In the genomic region with DNA sequence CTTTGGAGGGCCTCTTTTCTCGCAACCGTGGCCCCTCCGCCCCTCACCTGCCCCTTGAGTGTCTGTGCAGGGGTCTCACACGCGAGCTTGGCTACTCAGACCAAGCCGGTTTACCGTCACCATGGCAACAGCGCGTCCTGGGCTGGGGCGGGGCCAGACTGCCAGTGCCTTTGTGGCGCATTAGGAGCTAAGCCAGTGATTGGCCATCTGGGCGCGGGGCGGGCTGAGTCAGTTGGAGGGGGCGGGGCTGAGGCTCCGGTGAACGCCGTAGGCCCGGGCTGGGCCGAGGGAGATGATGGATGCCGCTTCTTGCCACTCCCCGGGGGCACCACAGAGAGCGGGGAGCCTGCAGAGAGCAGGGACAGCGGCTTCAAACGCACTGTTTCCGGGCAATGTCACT, we compare ENCODE assay signal across 9 cellular contexts. TPM values are rescaled to one million over a fixed set of nuclear protein-coding genes. Genes with fewer than 3 reads are reported as not detected.
DNase-seq lines count a peak whose midpoint lies in the region; ATAC-seq, FAIRE-seq and TF ChIP-seq lines count a peak whose summit lies in the region.
"Had no signal": no experiment of that assay in that cellular context is flagged by ENCODE, and none has a peak within 500 bp of the region (broad histone marks: within the 10 kb centered on the region; RNA-seq: fewer than 3 reads in every experiment).

No MANE protein-coding gene starts in this region.

- peak; percentile 91 for ATAC-seq in HG02884 (IDR thresholded peaks at IDR 0.05; ENCODE audit: unreplicated experiment)
- peak; percentile 99 for ATAC-seq in K562
- peak; percentile 97 to 99 for ATAC-seq in right cardiac atrium

- peak; percentile 88 for DNase-seq in DMS114 treated with DMSO at 0.1 percent for 48 hours (lab: John Stamatoyannopoulos, UW; ENCODE audit: unreplicated experiment)
- peak; percentile 80 for DNase-seq in T-helper 22 cell (ENCODE audit: low read depth)
- DNase-seq in K562 (ENCODE audit: extremely low read depth in 1 of 4, low spot score in 3 of 4): peak; percentile 86 to 96 (median 93)
- peak; percentile 94 to 96 (median 96) for DNase-seq in right cardiac atrium
- DNase-seq in posterior vena cava (ENCODE audit: low spot score): peak; percentile 96
- peak; percentile 86 to 91 for DNase-seq in thyroid gland
- no peak for DNase-seq in urothelium cell line (ENCODE audit: low spot score)

- H2AFZ ChIP-seq in K562 (ENCODE audit: low read depth, low read length): peak overlapping the region; percentile 66

- no peaks in the 10 kb centered on the region for H3K36me3 ChIP-seq in K562 (ENCODE audit: control insufficient read depth, insufficient read depth, low read length)
- no peaks in the 10 kb centered on the region for H3K36me3 ChIP-seq in thyroid gland
- H3K36me3 ChIP-seq: HAP-1 had no signal

- FAIRE-seq in K562 (lab: Jason Lieb, UNC) (peak; percentile 79), urothelium cell line (lab: Jason Lieb, UNC) (no peak)

- no peak for TF ChIP-seq RAD21 in K562 (CRISPR knock-in tag; conservative IDR thresholded peaks at IDR 0.05 in 1 of 2, IDR thresholded peaks at IDR 0.05 in 1 of 2)

- H3K9me1 ChIP-seq in K562 (ENCODE audit: control insufficient read depth, insufficient read depth, low read length): no peaks in the 10 kb centered on the region

- H3K27ac ChIP-seq in K562 (ENCODE audit: extremely low read depth, low read depth, low read length) (no peak overlapping the region), right cardiac atrium (ENCODE audit: low read length) (no peak overlapping the region), thyroid gland (no peak overlapping the region)

- no TSS peak for BruUV-seq in K562 (replicated peaks; lab: Mats Ljungman, UMichigan)

- CTCF ChIA-PET in K562 (lab: Yijun Ruan, JAX; ENCODE audit: low intra/inter-chr PET ratio): no interaction called here

- TF ChIP-seq POLR2A in K562 (conservative IDR thresholded peaks at IDR 0.05): no peak
- no peak for TF ChIP-seq POLR2A in thyroid gland (IDR thresholded peaks at IDR 0.05)

- TF ChIP-seq CTCF in K562 (IDR thresholded peaks at IDR 0.05 in 2 of 3, conservative IDR thresholded peaks at IDR 0.05 in 1 of 3; ENCODE audit: insufficient read depth in 2 of 3, low read depth in 1 of 3, low read length in 3 of 3) (no peak), thyroid gland (IDR thresholded peaks at IDR 0.05) (no peak)

- intact Hi-C loops in K562 (cut with micrococcal nuclease) (no loop called here), right cardiac atrium (cut with DNase I) (no loop called here), posterior vena cava (cut with DNase I) (no loop called here), thyroid gland (cut with DNase I) (no loop called here)

- H3K27me3 ChIP-seq in K562 (ENCODE audit: control insufficient read depth in 2 of 2, insufficient read depth in 2 of 2, low read length in 2 of 2) (peaks cover 61 to 89% of the 10 kb centered on the region in 2 experiments), right cardiac atrium (ENCODE audit: control insufficient read depth, insufficient read depth) (no peaks in the 10 kb centered on the region), thyroid gland (no peaks in the 10 kb centered on the region)

- in situ Hi-C loops in K562 (cut with MboI): no loop called here

- H3K9me3 ChIP-seq in K562 (replicated peaks; ENCODE audit: control insufficient read depth, insufficient read depth, low read depth, low read length) (no peaks in the 10 kb centered on the region), right cardiac atrium (ENCODE audit: control insufficient read depth, low read length) (no peaks in the 10 kb centered on the region), thyroid gland (no peaks in the 10 kb centered on the region)
- H3K9me3 ChIP-seq: HAP-1 had no signal

- no peak for TF ChIP-seq EP300 in K562 (IDR thresholded peaks at IDR 0.05; ENCODE audit: low read length)

- H3K4me2 ChIP-seq in K562 (ENCODE audit: insufficient read depth, low read length): peak overlapping the region; percentile 57; the same call in 1 of the 2 replicates

- no peaks in the 10 kb centered on the region for H3K79me2 ChIP-seq in K562 (ENCODE audit: control insufficient read depth, insufficient read depth, low read length)

- no peak overlapping the region for H3K4me3 ChIP-seq in K562
- H3K4me3 ChIP-seq in right cardiac atrium (ENCODE audit: low read length): peak overlapping the region; percentile 36
- H3K4me3 ChIP-seq in thyroid gland (replicated peaks in 1 of 3): peak overlapping the region in 1 of 3 donors; percentile 25
- H3K4me3 ChIP-seq: HAP-1 had no signal

- peaks cover 4 to 9% of the 10 kb centered on the region in 2 experiments; a peak in 1 of 5 replicates for H3K4me1 ChIP-seq in K562 (replicated peaks in 1 of 2; ENCODE audit: control insufficient read depth in 2 of 2, insufficient read depth in 2 of 2, low read length in 2 of 2)
- no peaks in the 10 kb centered on the region for H3K4me1 ChIP-seq in right cardiac atrium (ENCODE audit: control insufficient read depth, insufficient read depth, low read length)
- H3K4me1 ChIP-seq in thyroid gland: peaks cover 0 to 4% of the 10 kb centered on the region in 2 donors

- no peaks in the 10 kb centered on the region for H4K20me1 ChIP-seq in K562 (replicated peaks; ENCODE audit: control insufficient read depth, insufficient read depth, low read length)

- POLR2A ChIA-PET in K562 (lab: Yijun Ruan, JAX): interaction anchor here (1.0 to 1.3 kb wide), 2 partner anchors 8 to 18 kb away, joined by 3 to 5 read pairs; no protein-coding TSS in a partner anchor

- no peak overlapping the region for H3K9ac ChIP-seq in K562 (ENCODE audit: insufficient read depth in 1 of 2, low read depth in 2 of 2, low read length in 2 of 2)

- WGBS in K562 (ENCODE audit: insufficient coverage, low coverage, missing lambda C conversion rate): 7% methylated on average over 26 of the region's 26 CpGs
- 3% methylated on average over 26 of the region's 26 CpGs for WGBS in right cardiac atrium
- 2 to 3% methylated on average over 15 of the region's 26 CpGs for WGBS in thyroid gland, 2 donors

TF ChIP-seq in K562, 482 proteins besides CTCF, POLR2A, EP300 and RAD21 (continues in another document):
- no peak for TF ChIP-seq ZNF780A (CRISPR knock-in tag; IDR thresholded peaks at IDR 0.05)
- no peak for TF ChIP-seq DDX20 (tag; IDR thresholded peaks at IDR 0.05; ENCODE audit: low read depth)
- TF ChIP-seq NFE2L1 (tag; IDR thresholded peaks at IDR 0.05; ENCODE audit: borderline replicate concordance, low read depth): no peak
- TF ChIP-seq SRSF7 (optimal IDR thresholded peaks at IDR 0.05; ENCODE audit: low read depth, low read length): no peak
- no peak for TF ChIP-seq NCOA4 (IDR thresholded peaks at IDR 0.05; ENCODE audit: partially characterized antibody)
- TF ChIP-seq MED1 (CRISPR knock-in tag; IDR thresholded peaks at IDR 0.05; ENCODE audit: borderline replicate concordance): no peak
- no peak for TF ChIP-seq CBX1 (IDR thresholded peaks at IDR 0.05; ENCODE audit: low read depth)

RNA-seq across cellular contexts. Expression of gene FXYD4, which starts 48.7 kb away (rescaled TPM):
- not detected in 2 replicates for total RNA-seq in K562 (2011; cell fraction: chromatin; rRNA removed; ENCODE audit: low replicate concordance)
- total RNA-seq in K562 (2011; cell fraction: nucleolus; rRNA removed): not detected in 2 replicates
- not detected in 2 replicates for total RNA-seq in K562 (2011; cell fraction: nucleoplasm; rRNA removed)
- total RNA-seq in K562 (2014; rRNA removed): not detected in 2 replicates
- total RNA-seq in K562 (2014; rRNA removed; fragmentation: Illumina TruSeq; extraction: Trizol): not detected in 2 replicates
- not detected in 2 replicates for total RNA-seq in K562 (2015; rRNA removed; fragmentation: Illumina TruSeq; extraction: Trizol)
- not detected in 2 replicates for total RNA-seq in K562 (2021)
- not detected in 2 replicates for polyA plus RNA-seq in K562 (2011; rRNA removed)
- polyA plus RNA-seq in K562 (2011; cell fraction: cytosol; rRNA removed): 0.07 TPM in 1 of 2 replicates, not detected in the other
- polyA plus RNA-seq in K562 (2011; cell fraction: nucleus; rRNA removed): not detected in 2 replicates
- 0.37 TPM in 1 of 2 replicates, not detected in the other for polyA plus RNA-seq in K562 (2012)
- polyA plus RNA-seq in K562 (2014; fragmentation: Illumina TruSeq; extraction: Trizol): not detected in 2 replicates
- polyA plus RNA-seq in K562 (2014; fragmentation: Nextera tagmentation; extraction: Ambion mirVana): not detected
- polyA plus RNA-seq in K562 (2014; rRNA removed): 0.94 TPM in 1 of 2 replicates, not detected in the other
- polyA minus RNA-seq in K562 (2011; rRNA and poly(A)+ RNA removed): not detected in 2 replicates
- polyA minus RNA-seq in K562 (2011; cell fraction: cytosol; rRNA and poly(A)+ RNA removed): not detected in 2 replicates
- polyA minus RNA-seq in K562 (2011; cell fraction: nucleus; rRNA and poly(A)+ RNA removed): not detected in 2 replicates
- not detected for total RNA-seq in right cardiac atrium
- not detected for polyA plus RNA-seq in right cardiac atrium
- total RNA-seq in posterior vena cava: not detected
- total RNA-seq in thyroid gland: not detected

RNA-seq across cellular contexts. Expression of gene RASGEF1A, which starts 55.9 kb away (rescaled TPM):
- 16.2 and 38.5 TPM in 2 replicates for total RNA-seq in K562 (2011; cell fraction: chromatin; rRNA removed; ENCODE audit: low replicate concordance)
- total RNA-seq in K562 (2011; cell fraction: nucleolus; rRNA removed): 29.0 and 30.1 TPM in 2 replicates
- total RNA-seq in K562 (2011; cell fraction: nucleoplasm; rRNA removed): 17.3 and 19.3 TPM in 2 replicates
- total RNA-seq in K562 (2014; rRNA removed) (29.7 and 32.0 TPM in 2 replicates), K562 (2014; rRNA removed; fragmentation: Illumina TruSeq; extraction: Trizol) (8.1 and 9.2 TPM in 2 replicates), K562 (2015; rRNA removed; fragmentation: Illumina TruSeq; extraction: Trizol) (9.8 and 10.2 TPM in 2 replicates), K562 (2021) (20.9 and 21.5 TPM in 2 replicates), right cardiac atrium (1 to 10 TPM; 2.0 to 3.4 (median 3.0) TPM), posterior vena cava (1 to 10 TPM in 1 of 2 donors, under 1 TPM in 1; 0.81 to 1.1 TPM), thyroid gland (1 to 10 TPM; 1.2 to 3.0 (median 2.0) TPM)
- polyA plus RNA-seq in K562 (2011; rRNA removed) (25.3 and 28.7 TPM in 2 replicates), K562 (2014; fragmentation: Illumina TruSeq; extraction: Trizol) (14.7 and 18.9 TPM in 2 replicates), K562 (2014; fragmentation: Nextera tagmentation; extraction: Ambion mirVana) (1 to 10 TPM; 1.6 to 2.9 TPM), K562 (2014; rRNA removed) (24.2 and 27.9 TPM in 2 replicates), right cardiac atrium (1.6 TPM)
- 27.5 and 49.3 TPM in 2 replicates for polyA plus RNA-seq in K562 (2011; cell fraction: cytosol; rRNA removed)
- polyA plus RNA-seq in K562 (2011; cell fraction: nucleus; rRNA removed): 38.8 and 68.7 TPM in 2 replicates
- polyA plus RNA-seq in K562 (2012): 7.4 and 13.1 TPM in 2 replicates
- 9.3 and 18.5 TPM in 2 replicates for polyA minus RNA-seq in K562 (2011; rRNA and poly(A)+ RNA removed)
- 19.4 and 20.6 TPM in 2 replicates for polyA minus RNA-seq in K562 (2011; cell fraction: cytosol; rRNA and poly(A)+ RNA removed)
- 21.3 TPM in 2 replicates for polyA minus RNA-seq in K562 (2011; cell fraction: nucleus; rRNA and poly(A)+ RNA removed)
